In genomic region chr22:19973551-19974183, GRCh38 we compare ENCODE assay signal across 13 cellular contexts. TPM values are rescaled to one million over a fixed set of nuclear protein-coding genes. Genes with fewer than 3 reads are reported as not detected.
DNase-seq lines count a peak whose midpoint lies in the region; FAIRE-seq and TF ChIP-seq lines count a peak whose summit lies in the region.
"Had no signal": no experiment of that assay in that cellular context is flagged by ENCODE, and none has a peak within 500 bp of the region (broad histone marks: within the 10 kb centered on the region; RNA-seq: fewer than 3 reads in every experiment).

No MANE protein-coding gene starts in this region.

- H3K4me1 Mint-ChIP-seq in activated T-cell treated with anti-CD3 and anti-CD28 coated beads, Interleukin-2, amount 50 U/mL, for 24 hours (ENCODE audit: low read depth) = peaks cover 15% of the 10 kb centered on the region
- H3K4me1 Mint-ChIP-seq in activated naive CD4-positive, alpha-beta T cell treated with anti-CD3 and anti-CD28 coated beads for 36 hours (ENCODE audit: low read depth) = peaks cover 6% of the 10 kb centered on the region
- peaks cover 15% of the 10 kb centered on the region for H3K4me1 Mint-ChIP-seq in activated naive CD4-positive, alpha-beta T cell treated with anti-CD3 and anti-CD28 coated beads, Interleukin-2, amount 10 ng/mL, durations not matched to agents 7 days and 5 days

- intact Hi-C loops in activated naive CD4-positive, alpha-beta T cell treated with anti-CD3 and anti-CD28 coated beads for 36 hours (cut with micrococcal nuclease) = no loop called here

- no peak overlapping the region for H2BK20ac ChIP-seq in H1 (ENCODE audit: low read length)

- H3K79me2 ChIP-seq in Loucy (ENCODE audit: insufficient read depth, low read length) = no peaks in the 10 kb centered on the region
- no peaks in the 10 kb centered on the region for H3K79me2 ChIP-seq in H1 (ENCODE audit: control insufficient read depth in 1 of 2, insufficient read depth in 2 of 2, low read length in 2 of 2)

- H3K27me3 ChIP-seq in Loucy (ENCODE audit: insufficient read depth, low read length, poor library complexity, severe bottlenecking) (no peaks in the 10 kb centered on the region), H1 (replicated peaks in 1 of 4; ENCODE audit: control insufficient read depth in 3 of 4, extremely low read depth in 1 of 4, insufficient read depth in 3 of 4, low read length in 3 of 4) (no peaks in the 10 kb centered on the region), neuronal stem cell (ENCODE audit: control insufficient read depth in 3 of 3, insufficient read depth in 3 of 3, low read depth in 1 of 3, low read length in 3 of 3) (no peaks in the 10 kb centered on the region)

- no peaks in the 10 kb centered on the region for H3K27me3 Mint-ChIP-seq in activated T-cell treated with anti-CD3 and anti-CD28 coated beads, Interleukin-2, amount 50 U/mL, for 24 hours
- no peaks in the 10 kb centered on the region for H3K27me3 Mint-ChIP-seq in activated naive CD4-positive, alpha-beta T cell treated with anti-CD3 and anti-CD28 coated beads for 36 hours (ENCODE audit: low read depth)
- peaks cover 6% of the 10 kb centered on the region for H3K27me3 Mint-ChIP-seq in activated naive CD4-positive, alpha-beta T cell treated with anti-CD3 and anti-CD28 coated beads, Interleukin-2, amount 10 ng/mL, durations not matched to agents 7 days and 5 days

- peak overlapping the region; percentile 78 for H3K4me2 ChIP-seq in Loucy (ENCODE audit: low read depth, low read length, poor library complexity, severe bottlenecking)
- no peak overlapping the region for H3K4me2 ChIP-seq in H1 (ENCODE audit: insufficient read depth in 1 of 2, low read depth in 2 of 2, low read length in 2 of 2)
- H3K4me2 ChIP-seq in neuronal stem cell (ENCODE audit: insufficient read depth, low read length, poor library complexity, severe bottlenecking) = no peak overlapping the region

- H2AFZ ChIP-seq in Loucy (ENCODE audit: low read length) = no peak overlapping the region
- no peak overlapping the region for H2AFZ ChIP-seq in H1 (ENCODE audit: low read length)
- H2AFZ ChIP-seq in neuronal stem cell (ENCODE audit: low read length) = no peak overlapping the region

- H3K79me1 ChIP-seq in H1 (ENCODE audit: low read depth, low read length) = no peaks in the 10 kb centered on the region
- no peaks in the 10 kb centered on the region for H3K79me1 ChIP-seq in neuronal stem cell (ENCODE audit: low read depth, low read length)

- H3K36me3 ChIP-seq in Loucy (ENCODE audit: insufficient read depth, low read length) (no peaks in the 10 kb centered on the region; the same call in 1 of the 2 replicates), H1 (ENCODE audit: control insufficient read depth in 2 of 4, insufficient read depth in 4 of 4, low read length in 3 of 4) (peaks cover 8 to 30% (median 12%) of the 10 kb centered on the region in 4 experiments; a peak in 6 of 8 replicates), neuronal stem cell (replicated peaks in 1 of 2; ENCODE audit: control insufficient read depth in 2 of 2, insufficient read depth in 2 of 2, low read length in 2 of 2) (peaks cover 47 to 88% of the 10 kb centered on the region in 2 donors)

- H3F3A ChIP-seq in Loucy (ENCODE audit: low read depth) = 0 out of 2 replicates have a peak, but pooled peaks cover 5% of the 10 kb centered on the region

- no peak overlapping the region for H3K4me3 ChIP-seq in Loucy (ENCODE audit: low read length, poor library complexity, severe bottlenecking)
- H3K4me3 ChIP-seq in H1 (ENCODE audit: extremely low read depth in 1 of 4, insufficient read depth in 2 of 4, low read depth in 3 of 4, low read length in 4 of 4) = no peak overlapping the region
- H3K4me3 ChIP-seq in neuronal stem cell (ENCODE audit: low read length in 2 of 2) = no peak overlapping the region

- CTCF ChIA-PET in H1 (lab: Charles Lee; ENCODE audit: partially characterized antibody) = interaction anchor here (1.0 to 16.2 kb wide), 12 partner anchors 8 to 167 kb away, joined by 3 to 369 read pairs (median 6); partner anchors contain the start of gene TRMT2A
- CTCF ChIA-PET in activated naive CD4-positive, alpha-beta T cell treated with anti-CD3 and anti-CD28 coated beads for 36 hours (lab: Charles Lee) = interaction anchor here (0.6 to 0.9 kb wide), 2 partner anchors 25 to 33 kb away, joined by 3 to 4 read pairs; no protein-coding TSS in a partner anchor
- CTCF ChIA-PET in activated naive CD4-positive, alpha-beta T cell treated with anti-CD3 and anti-CD28 coated beads, Interleukin-2, amount 10 ng/mL, durations not matched to agents 7 days and 5 days (lab: Charles Lee) = interaction anchor here (0.6 to 4.4 kb wide), 5 partner anchors 10 to 485 kb away, joined by 3 to 28 read pairs (median 7); no protein-coding TSS in a partner anchor

- H3K36me3 Mint-ChIP-seq in activated T-cell treated with anti-CD3 and anti-CD28 coated beads, Interleukin-2, amount 50 U/mL, for 24 hours (ENCODE audit: low read depth) = peaks cover 8% of the 10 kb centered on the region
- no peaks in the 10 kb centered on the region for H3K36me3 Mint-ChIP-seq in activated naive CD4-positive, alpha-beta T cell treated with anti-CD3 and anti-CD28 coated beads for 36 hours (ENCODE audit: low read depth)
- peaks cover 2% of the 10 kb centered on the region for H3K36me3 Mint-ChIP-seq in activated naive CD4-positive, alpha-beta T cell treated with anti-CD3 and anti-CD28 coated beads, Interleukin-2, amount 10 ng/mL, durations not matched to agents 7 days and 5 days

- H3K23me2 ChIP-seq in H1 (ENCODE audit: low read depth, low read length) = no peaks in the 10 kb centered on the region; the same call in 1 of the 2 replicates

- H4K8ac ChIP-seq in H1 (ENCODE audit: extremely low read depth, insufficient read depth, low read length) = no peak overlapping the region
- H4K8ac ChIP-seq in neuronal stem cell (ENCODE audit: low read depth, low read length) = no peak overlapping the region

- H3K9me3 ChIP-seq in Loucy (ENCODE audit: insufficient read depth, low read depth, low read length) (no peaks in the 10 kb centered on the region), H1 (ENCODE audit: insufficient read depth in 2 of 2, low read depth in 1 of 2, low read length in 1 of 2) (no peaks in the 10 kb centered on the region), neuronal stem cell (replicated peaks in 1 of 2; ENCODE audit: control insufficient read depth in 2 of 2, insufficient read depth in 1 of 2, low read depth in 1 of 2, low read length in 2 of 2) (no peaks in the 10 kb centered on the region)

- H2BK12ac ChIP-seq in H1 (ENCODE audit: low read depth, low read length) (no peak overlapping the region), neuronal stem cell (ENCODE audit: low read length) (peak overlapping the region; percentile 7)

- H4K91ac ChIP-seq in H1 (replicated peaks; ENCODE audit: insufficient read length, low read length) (no peak overlapping the region), neuronal stem cell (ENCODE audit: low read depth, low read length, poor library complexity) (no peak overlapping the region)

- H3K18ac ChIP-seq in H1 (ENCODE audit: extremely low read depth, low read length) (no peak overlapping the region), neuronal stem cell (ENCODE audit: low read length) (peak overlapping the region; percentile 39)

- POLR2A ChIA-PET in H1 (lab: Charles Lee; ENCODE audit: partially characterized antibody) = interaction anchor here (1.1 to 4.2 kb wide), 15 partner anchors 11 to 155 kb away, joined by 3 to 17 read pairs (median 4); partner anchors contain the start of gene RANBP1

- no peak overlapping the region for H3K9ac ChIP-seq in Loucy (ENCODE audit: low read depth, low read length, poor library complexity, severe bottlenecking)
- H3K9ac ChIP-seq in H1 (replicated peaks in 1 of 4; ENCODE audit: extremely low read depth in 1 of 4, low read depth in 3 of 4, low read length in 3 of 4) = no peak overlapping the region
- peak overlapping the region; percentile 53 for H3K9ac ChIP-seq in neuronal stem cell (ENCODE audit: low read depth, low read length, poor library complexity)

- H3K4me1 ChIP-seq in Loucy (ENCODE audit: insufficient read depth, low read length, poor library complexity, severe bottlenecking) = peaks cover 26% of the 10 kb centered on the region
- H3K4me1 ChIP-seq in H1 (replicated peaks in 1 of 4; ENCODE audit: control insufficient read depth in 3 of 4, insufficient read depth in 4 of 4, low read length in 3 of 4) = peaks cover 3 to 15% (median 13%) of the 10 kb centered on the region in 4 experiments; a peak in 6 of 7 replicates
- peaks cover 15 to 19% of the 10 kb centered on the region in 2 donors for H3K4me1 ChIP-seq in neuronal stem cell (ENCODE audit: control insufficient read depth in 2 of 2, insufficient read depth in 1 of 2, low read depth in 1 of 2, low read length in 2 of 2)

- no peaks in the 10 kb centered on the region for H3K9me2 ChIP-seq in Loucy (replicated peaks; ENCODE audit: low read depth, low read length)

- H3K14ac ChIP-seq in H1 (ENCODE audit: insufficient read length) (no peak overlapping the region), neuronal stem cell (ENCODE audit: low read length) (no peak overlapping the region)

- H2AK5ac ChIP-seq in H1 (ENCODE audit: low read depth, low read length) (no peak overlapping the region), neuronal stem cell (ENCODE audit: low read depth, low read length) (peak overlapping the region; percentile 11)

- H2BK5ac ChIP-seq in H1 (ENCODE audit: low read depth, low read length) (0 out of 2 replicates have a peak overlapping the region, but pooled peaks have one; percentile 5), neuronal stem cell (ENCODE audit: low read length) (no peak overlapping the region)

- H3K23ac ChIP-seq in H1 (ENCODE audit: insufficient read length) (no peak overlapping the region), neuronal stem cell (ENCODE audit: low read depth, low read length, poor library complexity) (peak overlapping the region; percentile 21)

- TF ChIP-seq EP300 in H1 (IDR thresholded peaks at IDR 0.05; ENCODE audit: borderline replicate concordance in 1 of 2, low read depth in 2 of 2, low read length in 2 of 2) = no peak

- 97% methylated on average over 33 of the region's 41 CpGs; no CpG with 5 or more reads in 1 of the 2 experiments for WGBS in H1 (ENCODE audit: extremely low coverage in 1 of 2, insufficient coverage in 1 of 2, insufficient read length in 1 of 2, insufficient replicate concordance in 2 of 2, low coverage in 1 of 2, low lambda C conversion rate in 2 of 2, missing lambda C conversion rate in 1 of 2), 2 experiments
- no CpG with 5 or more reads among the region's 41 CpGs for WGBS in neuronal stem cell (ENCODE audit: extremely low coverage in 2 of 2, insufficient read length in 2 of 2, insufficient replicate concordance in 1 of 2), 2 donors

- no peak for TF ChIP-seq RAD21 in H1 (IDR thresholded peaks at IDR 0.05 in 1 of 2, conservative IDR thresholded peaks at IDR 0.05 in 1 of 2; ENCODE audit: low read depth in 2 of 2, low read length in 2 of 2)

- peak overlapping the region; percentile 14 for H3K27ac Mint-ChIP-seq in activated T-cell treated with anti-CD3 and anti-CD28 coated beads, Interleukin-2, amount 50 U/mL, for 24 hours
- H3K27ac Mint-ChIP-seq in activated naive CD4-positive, alpha-beta T cell treated with anti-CD3 and anti-CD28 coated beads for 36 hours = no peak overlapping the region
- H3K27ac Mint-ChIP-seq in activated naive CD4-positive, alpha-beta T cell treated with anti-CD3 and anti-CD28 coated beads, Interleukin-2, amount 10 ng/mL, durations not matched to agents 7 days and 5 days = no peak overlapping the region
- H3K27ac Mint-ChIP-seq: CD14-positive monocyte had no signal

- no peaks in the 10 kb centered on the region for H3K9me3 Mint-ChIP-seq in activated T-cell treated with anti-CD3 and anti-CD28 coated beads, Interleukin-2, amount 50 U/mL, for 24 hours
- H3K9me3 Mint-ChIP-seq in activated naive CD4-positive, alpha-beta T cell treated with anti-CD3 and anti-CD28 coated beads for 36 hours = no peaks in the 10 kb centered on the region
- no peaks in the 10 kb centered on the region for H3K9me3 Mint-ChIP-seq in activated naive CD4-positive, alpha-beta T cell treated with anti-CD3 and anti-CD28 coated beads, Interleukin-2, amount 10 ng/mL, durations not matched to agents 7 days and 5 days
- H3K9me3 Mint-ChIP-seq: CD14-positive monocyte had no signal

- H2BK120ac ChIP-seq in H1 (replicated peaks; ENCODE audit: low read depth, low read length) = no peak overlapping the region
- no peak overlapping the region for H2BK120ac ChIP-seq in neuronal stem cell (ENCODE audit: low read depth, low read length)

- H3K56ac ChIP-seq in H1 (replicated peaks; ENCODE audit: insufficient read length, low read depth, low read length) = no peak overlapping the region

- no peak for DNase-seq in activated T-cell treated with anti-CD3 and anti-CD28 coated beads, Interleukin-2, amount 50 U/mL, for 24 hours
- no peak for DNase-seq in activated T-cell treated with anti-CD3 and anti-CD28 coated beads for 4 hours
- no peak for DNase-seq in H1 (ENCODE audit: low read depth in 1 of 2, low spot score in 2 of 2)
- no peak for DNase-seq in neuronal stem cell (ENCODE audit: low spot score)
- no peak for DNase-seq in foreskin melanocyte
- DNase-seq in activated naive CD4-positive, alpha-beta T cell treated with anti-CD3 and anti-CD28 coated beads for 36 hours = no peak
- no peak for DNase-seq in activated naive CD4-positive, alpha-beta T cell treated with anti-CD3 and anti-CD28 coated beads, Interleukin-2, amount 10 ng/mL, durations not matched to agents 7 days and 5 days
- DNase-seq: AML-193, NCI-H1417 treated with DMSO at 0.1 percent for 48 hours, Right ventricle myocardium superior had no signal

- no peak for FAIRE-seq in H1 (lab: Jason Lieb, UNC)
- FAIRE-seq: D721Med had no signal

- H3K4me3 Mint-ChIP-seq in activated T-cell treated with anti-CD3 and anti-CD28 coated beads, Interleukin-2, amount 50 U/mL, for 24 hours = no peak overlapping the region
- H3K4me3 Mint-ChIP-seq in activated naive CD4-positive, alpha-beta T cell treated with anti-CD3 and anti-CD28 coated beads for 36 hours = no peak overlapping the region
- H3K4me3 Mint-ChIP-seq in activated naive CD4-positive, alpha-beta T cell treated with anti-CD3 and anti-CD28 coated beads, Interleukin-2, amount 10 ng/mL, durations not matched to agents 7 days and 5 days = no peak overlapping the region
- H3K4me3 Mint-ChIP-seq: CD14-positive monocyte had no signal

- TF ChIP-seq POLR2A in H1 (IDR thresholded peaks at IDR 0.05; ENCODE audit: control extremely low read depth in 1 of 2, low read depth in 2 of 2, low read length in 2 of 2) = no peak

- no peak overlapping the region for H2BK15ac ChIP-seq in H1 (ENCODE audit: low read length)
- H2BK15ac ChIP-seq in neuronal stem cell (ENCODE audit: low read length) = no peak overlapping the region

- no peak overlapping the region for H4K5ac ChIP-seq in H1 (ENCODE audit: insufficient read length, low read depth, low read length)

- H4K20me1 ChIP-seq in Loucy (ENCODE audit: insufficient read depth, low read length, poor library complexity, severe bottlenecking) (peaks cover 5% of the 10 kb centered on the region), H1 (replicated peaks in 1 of 2; ENCODE audit: control insufficient read depth in 1 of 2, insufficient read depth in 2 of 2, low read length in 2 of 2) (peaks cover 11 to 19% of the 10 kb centered on the region in 2 experiments)

- no peak for TF ChIP-seq CTCF in Loucy (conservative IDR thresholded peaks at IDR 0.05; ENCODE audit: low read length)
- TF ChIP-seq CTCF in H1 (IDR thresholded peaks at IDR 0.05; ENCODE audit: control extremely low read depth in 1 of 3, insufficient read depth in 1 of 3, low read depth in 1 of 3, low read length in 3 of 3) = no peak

- H3K4ac ChIP-seq in H1 (replicated peaks; ENCODE audit: insufficient read length, low read depth, low read length) (no peak overlapping the region), neuronal stem cell (ENCODE audit: low read length) (no peak overlapping the region)

- peak overlapping the region; percentile 51; the same call in 1 of the 2 replicates for H3K27ac ChIP-seq in H1 (ENCODE audit: low read depth, low read length)
- no peak overlapping the region for H3K27ac ChIP-seq in neuronal stem cell (replicated peaks; ENCODE audit: low read length)

RNA-seq across cellular contexts. Expression of gene TXNRD2, which starts 32.0 kb away (rescaled TPM):
- total RNA-seq in H1 (2021; fragmentation: NEBNext Ultra II Directional; extraction: Animal tissue kit (Norgen Biotek cat#: 25700)) = 14.2 and 14.8 TPM in 2 replicates
- 21.9 and 25.0 TPM in 2 replicates for polyA plus RNA-seq in H1 (2011; rRNA removed)
- 20.2 TPM for polyA plus RNA-seq in H1 (2011; cell fraction: cytosol; rRNA removed)
- polyA plus RNA-seq in H1 (2011; cell fraction: nucleus; rRNA removed) = 38.2 TPM
- 11.3 to 14.7 TPM (median 13.7 TPM) in 4 replicates for polyA plus RNA-seq in H1 (2012, experiment 1 of 2)
- polyA plus RNA-seq in H1 (2012, experiment 2 of 2) = 16.5 TPM
- 8.1 TPM for polyA plus RNA-seq in H1 (2013, experiment 1 of 2)
- polyA plus RNA-seq in H1 (2013, experiment 2 of 2) = 9.0 TPM
- polyA minus RNA-seq in H1 (2011; rRNA and poly(A)+ RNA removed) = 6.3 and 8.1 TPM in 2 replicates
- polyA minus RNA-seq in H1 (2011; cell fraction: cytosol; rRNA and poly(A)+ RNA removed) = 6.8 TPM
- polyA minus RNA-seq in H1 (2011; cell fraction: nucleus; rRNA and poly(A)+ RNA removed) = 13.8 TPM
- polyA plus RNA-seq in neuronal stem cell (2013, experiment 1 of 2) = 16.7 TPM
- polyA plus RNA-seq in neuronal stem cell (2013, experiment 2 of 2) = 17.7 TPM
- 10 to 100 TPM; 22.9 to 23.6 TPM for total RNA-seq in activated naive CD4-positive, alpha-beta T cell treated with anti-CD3 and anti-CD28 coated beads for 36 hours

RNA-seq across cellular contexts. Expression of gene COMT, which starts 32.1 kb away (rescaled TPM):
- total RNA-seq in H1 (2021; fragmentation: NEBNext Ultra II Directional; extraction: Animal tissue kit (Norgen Biotek cat#: 25700)) = 15.2 and 16.6 TPM in 2 replicates
- polyA plus RNA-seq in H1 (2011; rRNA removed) = 33.7 and 45.0 TPM in 2 replicates
- 30.8 TPM for polyA plus RNA-seq in H1 (2011; cell fraction: cytosol; rRNA removed)
- 39.7 TPM for polyA plus RNA-seq in H1 (2011; cell fraction: nucleus; rRNA removed)
- polyA plus RNA-seq in H1 (2012, experiment 1 of 2) = 21.8 to 30.3 TPM (median 29.0 TPM) in 4 replicates
- 26.2 TPM for polyA plus RNA-seq in H1 (2012, experiment 2 of 2)
- polyA plus RNA-seq in H1 (2013, experiment 1 of 2) = 12.0 TPM
- 10.6 TPM for polyA plus RNA-seq in H1 (2013, experiment 2 of 2)
- polyA minus RNA-seq in H1 (2011; rRNA and poly(A)+ RNA removed) = 9.1 and 11.6 TPM in 2 replicates
- polyA minus RNA-seq in H1 (2011; cell fraction: cytosol; rRNA and poly(A)+ RNA removed) = 25.5 TPM
- 7.3 TPM for polyA minus RNA-seq in H1 (2011; cell fraction: nucleus; rRNA and poly(A)+ RNA removed)
- 7.3 TPM for polyA plus RNA-seq in neuronal stem cell (2013, experiment 1 of 2)
- 6.4 TPM for polyA plus RNA-seq in neuronal stem cell (2013, experiment 2 of 2)
- 10 to 100 TPM; 53.7 to 56.8 TPM for total RNA-seq in activated naive CD4-positive, alpha-beta T cell treated with anti-CD3 and anti-CD28 coated beads for 36 hours

RNA-seq across cellular contexts. Expression of gene ARVCF, which starts 43.0 kb away (rescaled TPM):
- 43.2 and 49.6 TPM in 2 replicates for total RNA-seq in H1 (2021; fragmentation: NEBNext Ultra II Directional; extraction: Animal tissue kit (Norgen Biotek cat#: 25700))
- polyA plus RNA-seq in H1 (2011; rRNA removed) = 31.0 and 68.3 TPM in 2 replicates
- 68.4 TPM for polyA plus RNA-seq in H1 (2011; cell fraction: cytosol; rRNA removed)
- 444 TPM for polyA plus RNA-seq in H1 (2011; cell fraction: nucleus; rRNA removed)
- 37.9 to 61.7 TPM (median 55.2 TPM) in 4 replicates for polyA plus RNA-seq in H1 (2012, experiment 1 of 2)
- 25.1 TPM for polyA plus RNA-seq in H1 (2012, experiment 2 of 2)
- polyA plus RNA-seq in H1 (2013, experiment 1 of 2) = 23.2 TPM
- polyA plus RNA-seq in H1 (2013, experiment 2 of 2) = 21.9 TPM
- 18.4 and 21.2 TPM in 2 replicates for polyA minus RNA-seq in H1 (2011; rRNA and poly(A)+ RNA removed)
- 28.8 TPM for polyA minus RNA-seq in H1 (2011; cell fraction: cytosol; rRNA and poly(A)+ RNA removed)
- polyA minus RNA-seq in H1 (2011; cell fraction: nucleus; rRNA and poly(A)+ RNA removed) = 88.4 TPM
- 35.3 TPM for polyA plus RNA-seq in neuronal stem cell (2013, experiment 1 of 2)
- 32.4 TPM for polyA plus RNA-seq in neuronal stem cell (2013, experiment 2 of 2)
- total RNA-seq in activated naive CD4-positive, alpha-beta T cell treated with anti-CD3 and anti-CD28 coated beads for 36 hours = 1 to 10 TPM; 2.0 to 2.6 TPM

RNA-seq across cellular contexts. Expression of gene TANGO2, which starts 47.2 kb away (rescaled TPM):
- total RNA-seq in H1 (2021; fragmentation: NEBNext Ultra II Directional; extraction: Animal tissue kit (Norgen Biotek cat#: 25700)) = 10.1 and 13.6 TPM in 2 replicates
- 18.2 and 18.4 TPM in 2 replicates for polyA plus RNA-seq in H1 (2011; rRNA removed)
- polyA plus RNA-seq in H1 (2011; cell fraction: cytosol; rRNA removed) = 18.8 TPM
- 19.5 TPM for polyA plus RNA-seq in H1 (2011; cell fraction: nucleus; rRNA removed)
- 7.8 to 13.8 TPM (median 12.6 TPM) in 4 replicates for polyA plus RNA-seq in H1 (2012, experiment 1 of 2)
- 11.7 TPM for polyA plus RNA-seq in H1 (2012, experiment 2 of 2)
- polyA plus RNA-seq in H1 (2013, experiment 1 of 2) = 5.2 TPM
- polyA plus RNA-seq in H1 (2013, experiment 2 of 2) = 5.0 TPM
- 32.1 and 36.1 TPM in 2 replicates for polyA minus RNA-seq in H1 (2011; rRNA and poly(A)+ RNA removed)
- polyA minus RNA-seq in H1 (2011; cell fraction: cytosol; rRNA and poly(A)+ RNA removed) = 7.8 TPM
- polyA minus RNA-seq in H1 (2011; cell fraction: nucleus; rRNA and poly(A)+ RNA removed) = 11.9 TPM
- polyA plus RNA-seq in neuronal stem cell (2013, experiment 1 of 2) = 4.9 TPM
- 4.2 TPM for polyA plus RNA-seq in neuronal stem cell (2013, experiment 2 of 2)
- total RNA-seq in activated naive CD4-positive, alpha-beta T cell treated with anti-CD3 and anti-CD28 coated beads for 36 hours = 10 to 100 TPM; 16.0 to 19.0 TPM

Comparison
In these comparisons a context has a peak if more than half of its experiments do, and no peak if none do; other contexts are left out.
1. RNA of gene ARVCF, which starts 43.0 kb away (total RNA-seq): 43.2 to 49.6 TPM in H1; 2.0 to 2.6 TPM in activated naive CD4-positive, alpha-beta T cell treated with anti-CD3 and anti-CD28 coated beads for 36 hours; every median in the first group is over 10 times any median in the second.